9 cellular contexts compared by ENCODE assay signal in the genomic region with DNA sequence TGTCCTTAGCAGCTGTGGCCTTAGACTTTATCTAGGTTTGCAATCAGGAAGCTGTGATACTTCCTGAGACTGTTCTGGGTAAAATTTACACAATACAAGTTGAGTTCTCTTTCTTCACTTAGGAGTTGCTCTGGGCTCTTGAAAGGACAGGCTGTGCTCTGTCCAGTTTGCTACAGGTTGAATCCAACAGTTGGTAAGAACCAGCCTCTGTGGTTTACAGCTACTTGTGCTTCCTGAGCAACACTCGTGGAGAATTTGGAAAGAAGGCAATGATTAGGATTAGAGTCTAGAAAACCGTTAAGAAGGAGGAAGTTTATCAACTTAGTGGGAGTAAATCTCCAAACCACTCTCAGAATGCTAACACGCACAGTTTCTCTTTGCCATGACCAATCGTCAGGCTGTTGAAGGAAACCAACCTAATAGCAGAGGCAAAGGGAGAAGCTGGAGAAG. TPM values are rescaled to one million over a fixed set of nuclear protein-coding genes. Genes with fewer than 3 reads are reported as not detected.
DNase-seq lines count a peak whose midpoint lies in the region; ATAC-seq and TF ChIP-seq lines count a peak whose summit lies in the region.
"Had no signal": no experiment of that assay in that cellular context is flagged by ENCODE, and none has a peak within 500 bp of the region (broad histone marks: within the 10 kb centered on the region; RNA-seq: fewer than 3 reads in every experiment).

No MANE protein-coding gene starts in this region.

- no peaks in the 10 kb centered on the region for H4K20me1 ChIP-seq in BLaER1 treated with 17β-estradiol and CSF1 and Interleukin-3, amounts not matched to agents 10 nM and 100 nM
- H4K20me1 ChIP-seq in hepatocyte (ENCODE audit: insufficient read depth, poor library complexity, severe bottlenecking), result no peaks in the 10 kb centered on the region

- peak overlapping the region; percentile 79 to 96 (median 92) for H3K27ac ChIP-seq in BLaER1 treated with 17β-estradiol and CSF1 and Interleukin-3, amounts not matched to agents 10 nM and 100 nM
- H3K27ac ChIP-seq in HL-60 (replicated peaks) (peak overlapping the region; percentile 95), lower lobe of right lung (peak overlapping the region; percentile 54), hepatocyte (no peak overlapping the region), trophoblast cell (ENCODE audit: low read depth, low read length) (no peak overlapping the region)
- H3K27ac ChIP-seq: SK-N-MC had no signal

- no peak overlapping the region for H3K23ac ChIP-seq in trophoblast cell (ENCODE audit: low read length)

- H4K8ac ChIP-seq in trophoblast cell (ENCODE audit: low read depth, low read length), result no peak overlapping the region

- H3K79me1 ChIP-seq in trophoblast cell (ENCODE audit: low read length), result no peaks in the 10 kb centered on the region

- H3K9me2 ChIP-seq in hepatocyte (replicated peaks; ENCODE audit: insufficient read depth), result no peaks in the 10 kb centered on the region

- H3K36me3 ChIP-seq in BLaER1 treated with 17β-estradiol and CSF1 and Interleukin-3, amounts not matched to agents 10 nM and 100 nM, result no peaks in the 10 kb centered on the region
- H3K36me3 ChIP-seq in lower lobe of right lung, result no peaks in the 10 kb centered on the region
- no peaks in the 10 kb centered on the region for H3K36me3 ChIP-seq in hepatocyte (replicated peaks; ENCODE audit: insufficient read depth, low read depth)
- no peaks in the 10 kb centered on the region for H3K36me3 ChIP-seq in trophoblast cell (ENCODE audit: control insufficient read depth in 1 of 2, insufficient read depth in 2 of 2, low read length in 2 of 2)

- TF ChIP-seq CTCF in HL-60 (IDR thresholded peaks at IDR 0.05; ENCODE audit: insufficient read depth, low read length) (no peak), lower lobe of right lung (IDR thresholded peaks at IDR 0.05) (no peak), hepatocyte (IDR thresholded peaks at IDR 0.05; ENCODE audit: poor library complexity) (no peak)

- H3K14ac ChIP-seq in trophoblast cell (ENCODE audit: low read length), result no peak overlapping the region

- H3K9ac ChIP-seq in BLaER1 treated with 17β-estradiol and CSF1 and Interleukin-3, amounts not matched to agents 10 nM and 100 nM, result peak overlapping the region; percentile 71 to 82 (median 77)
- no peak overlapping the region for H3K9ac ChIP-seq in trophoblast cell (ENCODE audit: low read length)

- 80% methylated on average over 4 of the region's 4 CpGs for WGBS in hepatocyte (ENCODE audit: low lambda C conversion rate, missing lambda C conversion rate)
- WGBS in trophoblast cell (ENCODE audit: extremely low coverage, insufficient coverage, insufficient read length), result no CpG with 5 or more reads among the region's 4 CpGs

- H4K91ac ChIP-seq in trophoblast cell (ENCODE audit: low read depth, low read length), result no peak overlapping the region

- H3K27me3 ChIP-seq in BLaER1 treated with 17β-estradiol and CSF1 and Interleukin-3, amounts not matched to agents 10 nM and 100 nM, result no peaks in the 10 kb centered on the region
- no peaks in the 10 kb centered on the region for H3K27me3 ChIP-seq in HL-60 (ENCODE audit: insufficient read depth, poor library complexity, severe bottlenecking)
- no peaks in the 10 kb centered on the region for H3K27me3 ChIP-seq in lower lobe of right lung (ENCODE audit: low read depth)
- H3K27me3 ChIP-seq in hepatocyte, result no peaks in the 10 kb centered on the region
- H3K27me3 ChIP-seq in trophoblast cell (ENCODE audit: insufficient read depth, low read length), result no peaks in the 10 kb centered on the region

- H2AFZ ChIP-seq in hepatocyte, result no peak overlapping the region
- H2AFZ ChIP-seq in trophoblast cell (ENCODE audit: insufficient read depth, low read length, poor library complexity), result no peak overlapping the region

- H3K4me1 ChIP-seq in BLaER1 treated with 17β-estradiol and CSF1 and Interleukin-3, amounts not matched to agents 10 nM and 100 nM, result peaks cover 51 to 75% (median 65%) of the 10 kb centered on the region in 10 experiments
- H3K4me1 ChIP-seq in lower lobe of right lung (no peaks in the 10 kb centered on the region), hepatocyte (ENCODE audit: insufficient read depth) (no peaks in the 10 kb centered on the region), trophoblast cell (ENCODE audit: control insufficient read depth in 1 of 2, insufficient read depth in 2 of 2, low read length in 2 of 2) (no peaks in the 10 kb centered on the region)

- intact Hi-C loops in lower lobe of right lung (cut with DNase I), result no loop called here
- intact Hi-C loops in head of caudate nucleus (cut with DNase I), result no loop called here

- H3K9me3 ChIP-seq in BLaER1 treated with 17β-estradiol and CSF1 and Interleukin-3, amounts not matched to agents 10 nM and 100 nM (replicated peaks in 1 of 11), result no peaks in the 10 kb centered on the region
- no peaks in the 10 kb centered on the region for H3K9me3 ChIP-seq in lower lobe of right lung
- no peaks in the 10 kb centered on the region for H3K9me3 ChIP-seq in hepatocyte (ENCODE audit: low read depth)
- no peaks in the 10 kb centered on the region for H3K9me3 ChIP-seq in trophoblast cell (ENCODE audit: insufficient read depth, low read depth, low read length)

- peak; percentile 94 to 97 for DNase-seq in HL-60 (ENCODE audit: low read depth in 1 of 2, low spot score in 1 of 2)
- peak; percentile 42 for DNase-seq in UCSD-AML1 (lab: John Stamatoyannopoulos, UW; ENCODE audit: unreplicated experiment)
- no peak for DNase-seq in lower lobe of right lung
- DNase-seq in hepatocyte (ENCODE audit: low spot score), result no peak
- DNase-seq in HUDEP-2 (lab: John Stamatoyannopoulos, UW; ENCODE audit: unreplicated experiment in 76 of 76), result no peak
- no peak for DNase-seq in head of caudate nucleus
- no peak for DNase-seq in trophoblast cell

- no peak overlapping the region for H3K4ac ChIP-seq in trophoblast cell (ENCODE audit: low read depth, low read length)

- H2BK5ac ChIP-seq in trophoblast cell (ENCODE audit: low read depth, low read length, poor library complexity), result no peak overlapping the region

- no peak overlapping the region for H2BK120ac ChIP-seq in trophoblast cell (ENCODE audit: insufficient read depth, low read length, poor library complexity)

- H4K12ac ChIP-seq in trophoblast cell (ENCODE audit: low read depth, low read length), result no peak overlapping the region

- H3K4me2 ChIP-seq in BLaER1 treated with 17β-estradiol and CSF1 and Interleukin-3, amounts not matched to agents 10 nM and 100 nM, result peak overlapping the region; percentile 65 to 88 (median 80)
- no peak overlapping the region for H3K4me2 ChIP-seq in hepatocyte
- H3K4me2 ChIP-seq in trophoblast cell (ENCODE audit: low read length), result no peak overlapping the region

- no peak overlapping the region for H2AK5ac ChIP-seq in trophoblast cell (ENCODE audit: low read length)

- H3K79me2 ChIP-seq in hepatocyte (no peaks in the 10 kb centered on the region), trophoblast cell (ENCODE audit: control insufficient read depth, insufficient read depth, low read length, poor library complexity) (no peaks in the 10 kb centered on the region)

- ATAC-seq in lower lobe of right lung, result peak; percentile 75 to 88

- peak overlapping the region in 9 of 10 experiments; percentile 2 to 47 (median 14); a peak in 13 of 20 replicates for H3K4me3 ChIP-seq in BLaER1 treated with 17β-estradiol and CSF1 and Interleukin-3, amounts not matched to agents 10 nM and 100 nM
- H3K4me3 ChIP-seq in HL-60 (replicated peaks; ENCODE audit: insufficient read depth, low read length) (no peak overlapping the region), lower lobe of right lung (no peak overlapping the region), hepatocyte (no peak overlapping the region), trophoblast cell (ENCODE audit: low read depth, low read length) (no peak overlapping the region)
- H3K4me3 ChIP-seq: SK-N-MC had no signal

- no peak overlapping the region for H3K18ac ChIP-seq in trophoblast cell (ENCODE audit: low read length)

- H2BK12ac ChIP-seq in trophoblast cell (ENCODE audit: low read length), result no peak overlapping the region

RNA-seq across cellular contexts. Expression of gene GFI1, which starts 26.8 kb away (rescaled TPM):
- total RNA-seq in lower lobe of right lung, result 3.3 TPM
- 0.10 and 0.24 TPM in 2 replicates for total RNA-seq in hepatocyte
- 0.41 TPM in 1 of 2 replicates, not detected in the other for polyA plus RNA-seq in hepatocyte
- 0.17 and 0.25 TPM in 2 replicates for polyA plus RNA-seq in trophoblast cell (2013)

Comparison
In these comparisons a context has a peak if more than half of its experiments do, and no peak if none do; other contexts are left out.
1. H3K27ac ChIP-seq: peak in BLaER1 treated with 17β-estradiol and CSF1 and Interleukin-3, amounts not matched to agents 10 nM and 100 nM (11 of 11), HL-60 (single experiment) and lower lobe of right lung (single experiment); none in hepatocyte (single experiment) and trophoblast cell (single experiment).
2. H3K4me2 ChIP-seq: peak in BLaER1 treated with 17β-estradiol and CSF1 and Interleukin-3, amounts not matched to agents 10 nM and 100 nM (11 of 11); none in hepatocyte (single experiment) and trophoblast cell (single experiment).
3. H3K4me3 ChIP-seq: peak in BLaER1 treated with 17β-estradiol and CSF1 and Interleukin-3, amounts not matched to agents 10 nM and 100 nM (9 of 10); none in HL-60 (single experiment), lower lobe of right lung (single experiment), hepatocyte (single experiment) and trophoblast cell (single experiment).
4. DNase-seq: peak in HL-60 (2 of 2) and UCSD-AML1 (single experiment); none in lower lobe of right lung (single experiment), hepatocyte (single experiment), HUDEP-2 (0 of 76), head of caudate nucleus (0 of 42) and trophoblast cell (0 of 2).